ENCODE assay signal across 1 cellular context in the genomic region with DNA sequence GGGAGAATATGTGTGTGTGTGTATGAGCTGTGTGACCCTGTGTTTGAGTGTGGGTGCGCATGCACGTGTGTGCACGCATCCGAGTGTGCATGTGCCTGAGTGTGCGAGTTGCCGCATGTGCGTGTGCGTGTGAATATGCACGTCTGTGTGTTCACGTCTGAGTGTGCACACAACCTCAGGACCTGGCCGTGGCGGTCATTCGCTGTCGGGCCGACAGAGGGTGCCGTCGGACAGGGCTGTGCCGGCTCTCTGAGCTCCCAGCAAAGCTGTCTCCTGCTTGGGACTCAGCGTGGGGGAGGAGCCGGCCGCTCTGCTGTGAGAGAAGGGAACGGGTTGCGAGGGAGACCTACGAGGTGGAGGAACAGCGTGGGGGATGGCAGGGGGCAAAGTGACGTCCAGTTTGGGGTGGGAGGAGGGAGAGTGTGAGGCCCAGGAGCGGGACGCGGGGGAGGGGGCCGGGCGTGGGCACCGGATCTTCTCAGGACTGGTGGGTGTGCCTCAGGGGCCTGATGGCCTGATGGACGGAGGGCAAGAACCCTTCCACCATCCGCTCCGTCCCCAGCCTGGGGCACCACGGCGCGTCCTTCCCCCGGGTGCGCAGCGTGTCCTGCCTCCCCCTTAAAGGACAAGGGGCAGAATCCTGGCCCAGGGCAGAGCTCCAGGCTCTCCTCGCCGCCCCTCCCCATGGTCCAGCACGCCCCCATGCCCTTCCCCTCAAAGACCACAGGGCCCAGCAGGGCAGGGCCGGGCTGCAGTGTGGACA.
TF ChIP-seq lines count a peak whose summit lies in the region.

No MANE protein-coding gene starts in this region.

TF ChIP-seq in HepG2, 621 proteins besides CTCF, POLR2A, EP300 and RAD21 (continues in another document):
- TF ChIP-seq, protein P1, sequence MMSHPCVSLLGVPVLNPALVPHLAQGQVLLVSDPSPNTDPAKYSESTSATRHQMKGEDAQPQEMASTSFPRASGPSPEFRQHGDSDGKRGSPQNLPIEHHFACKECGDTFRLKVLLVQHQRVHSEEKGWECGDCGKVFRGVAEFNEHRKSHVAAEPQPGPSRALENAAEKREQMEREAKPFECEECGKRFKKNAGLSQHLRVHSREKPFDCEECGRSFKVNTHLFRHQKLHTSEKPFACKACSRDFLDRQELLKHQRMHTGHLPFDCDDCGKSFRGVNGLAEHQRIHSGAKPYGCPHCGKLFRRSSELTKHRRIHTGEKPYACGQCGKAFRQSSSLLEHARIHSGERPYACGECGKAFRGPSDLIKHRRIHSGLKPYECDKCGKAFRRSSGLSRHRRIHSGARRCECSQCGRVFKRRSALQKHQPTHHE (CRISPR knock-in tag; IDR thresholded peaks at IDR 0.05; ENCODE audit: borderline replicate concordance) = 0 out of 2 replicates have a peak, but pooled peaks have one; percentile 33
- TF ChIP-seq ZSCAN9 (CRISPR knock-in tag; IDR thresholded peaks at IDR 0.05; ENCODE audit: borderline replicate concordance) (peak; percentile 89), ZFAT (CRISPR knock-in tag; conservative IDR thresholded peaks at IDR 0.05) (no peak), ZBTB7B (CRISPR knock-in tag; IDR thresholded peaks at IDR 0.05) (peak; percentile 72; the same call in 1 of the 2 replicates), ZNF75D (CRISPR knock-in tag; IDR thresholded peaks at IDR 0.05; ENCODE audit: borderline replicate concordance) (no peak), ZNF644 (CRISPR knock-in tag; IDR thresholded peaks at IDR 0.05; ENCODE audit: low read depth) (no peak), TBL1XR1 (IDR thresholded peaks at IDR 0.05; ENCODE audit: borderline replicate concordance, low read length, partially characterized antibody) (peak; percentile 31), ZNF619 (CRISPR knock-in tag; IDR thresholded peaks at IDR 0.05) (peak; percentile 87; the same call in 1 of the 2 replicates), SIN3A (IDR thresholded peaks at IDR 0.05; ENCODE audit: borderline replicate concordance, low read depth, low read length) (no peak), ZNF557 (CRISPR knock-in tag; IDR thresholded peaks at IDR 0.05) (no peak), RXRB (CRISPR knock-in tag; IDR thresholded peaks at IDR 0.05; ENCODE audit: borderline replicate concordance) (peak; percentile 51; the same call in 1 of the 2 replicates), MIER3 (CRISPR knock-in tag; IDR thresholded peaks at IDR 0.05; ENCODE audit: borderline replicate concordance) (peak; percentile 92), CEBPG (CRISPR knock-in tag; IDR thresholded peaks at IDR 0.05) (0 out of 2 replicates have a peak, but pooled peaks have one; percentile 15), TEAD3 (CRISPR knock-in tag; optimal IDR thresholded peaks at IDR 0.05; ENCODE audit: borderline replicate concordance) (peak; percentile 79), BORCS8-MEF2B (CRISPR knock-in tag; IDR thresholded peaks at IDR 0.05) (peak; percentile 81), NFATC3 (CRISPR knock-in tag; IDR thresholded peaks at IDR 0.05) (no peak), ZBTB20 (CRISPR knock-in tag; IDR thresholded peaks at IDR 0.05; ENCODE audit: borderline replicate concordance, low read depth) (0 out of 2 replicates have a peak, but pooled peaks have one; percentile 24), ZNF124 (CRISPR knock-in tag; IDR thresholded peaks at IDR 0.05) (0 out of 2 replicates have a peak, but pooled peaks have one; percentile 65), ZNF589 (CRISPR knock-in tag; conservative IDR thresholded peaks at IDR 0.05) (no peak), ZNF317 (CRISPR knock-in tag; IDR thresholded peaks at IDR 0.05) (no peak), ZNF672 (CRISPR knock-in tag; IDR thresholded peaks at IDR 0.05) (no peak), ZNF720 (CRISPR knock-in tag; IDR thresholded peaks at IDR 0.05) (no peak), TP53 (CRISPR knock-in tag; conservative IDR thresholded peaks at IDR 0.05) (no peak), ZNF292 (CRISPR knock-in tag; IDR thresholded peaks at IDR 0.05; ENCODE audit: borderline replicate concordance, low read depth) (peak; percentile 55; the same call in 1 of the 2 replicates), TRIM24 (CRISPR knock-in tag; IDR thresholded peaks at IDR 0.05) (peak; percentile 7; the same call in 1 of the 2 replicates), ZFX (CRISPR knock-in tag; IDR thresholded peaks at IDR 0.05; ENCODE audit: low read depth) (peak; percentile 63)
- TF ChIP-seq, protein P2, sequence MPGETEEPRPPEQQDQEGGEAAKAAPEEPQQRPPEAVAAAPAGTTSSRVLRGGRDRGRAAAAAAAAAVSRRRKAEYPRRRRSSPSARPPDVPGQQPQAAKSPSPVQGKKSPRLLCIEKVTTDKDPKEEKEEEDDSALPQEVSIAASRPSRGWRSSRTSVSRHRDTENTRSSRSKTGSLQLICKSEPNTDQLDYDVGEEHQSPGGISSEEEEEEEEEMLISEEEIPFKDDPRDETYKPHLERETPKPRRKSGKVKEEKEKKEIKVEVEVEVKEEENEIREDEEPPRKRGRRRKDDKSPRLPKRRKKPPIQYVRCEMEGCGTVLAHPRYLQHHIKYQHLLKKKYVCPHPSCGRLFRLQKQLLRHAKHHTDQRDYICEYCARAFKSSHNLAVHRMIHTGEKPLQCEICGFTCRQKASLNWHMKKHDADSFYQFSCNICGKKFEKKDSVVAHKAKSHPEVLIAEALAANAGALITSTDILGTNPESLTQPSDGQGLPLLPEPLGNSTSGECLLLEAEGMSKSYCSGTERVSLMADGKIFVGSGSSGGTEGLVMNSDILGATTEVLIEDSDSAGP (CRISPR knock-in tag; IDR thresholded peaks at IDR 0.05; ENCODE audit: borderline replicate concordance) = peak; percentile 90; the same call in 1 of the 2 replicates
- TF ChIP-seq, protein P3, sequence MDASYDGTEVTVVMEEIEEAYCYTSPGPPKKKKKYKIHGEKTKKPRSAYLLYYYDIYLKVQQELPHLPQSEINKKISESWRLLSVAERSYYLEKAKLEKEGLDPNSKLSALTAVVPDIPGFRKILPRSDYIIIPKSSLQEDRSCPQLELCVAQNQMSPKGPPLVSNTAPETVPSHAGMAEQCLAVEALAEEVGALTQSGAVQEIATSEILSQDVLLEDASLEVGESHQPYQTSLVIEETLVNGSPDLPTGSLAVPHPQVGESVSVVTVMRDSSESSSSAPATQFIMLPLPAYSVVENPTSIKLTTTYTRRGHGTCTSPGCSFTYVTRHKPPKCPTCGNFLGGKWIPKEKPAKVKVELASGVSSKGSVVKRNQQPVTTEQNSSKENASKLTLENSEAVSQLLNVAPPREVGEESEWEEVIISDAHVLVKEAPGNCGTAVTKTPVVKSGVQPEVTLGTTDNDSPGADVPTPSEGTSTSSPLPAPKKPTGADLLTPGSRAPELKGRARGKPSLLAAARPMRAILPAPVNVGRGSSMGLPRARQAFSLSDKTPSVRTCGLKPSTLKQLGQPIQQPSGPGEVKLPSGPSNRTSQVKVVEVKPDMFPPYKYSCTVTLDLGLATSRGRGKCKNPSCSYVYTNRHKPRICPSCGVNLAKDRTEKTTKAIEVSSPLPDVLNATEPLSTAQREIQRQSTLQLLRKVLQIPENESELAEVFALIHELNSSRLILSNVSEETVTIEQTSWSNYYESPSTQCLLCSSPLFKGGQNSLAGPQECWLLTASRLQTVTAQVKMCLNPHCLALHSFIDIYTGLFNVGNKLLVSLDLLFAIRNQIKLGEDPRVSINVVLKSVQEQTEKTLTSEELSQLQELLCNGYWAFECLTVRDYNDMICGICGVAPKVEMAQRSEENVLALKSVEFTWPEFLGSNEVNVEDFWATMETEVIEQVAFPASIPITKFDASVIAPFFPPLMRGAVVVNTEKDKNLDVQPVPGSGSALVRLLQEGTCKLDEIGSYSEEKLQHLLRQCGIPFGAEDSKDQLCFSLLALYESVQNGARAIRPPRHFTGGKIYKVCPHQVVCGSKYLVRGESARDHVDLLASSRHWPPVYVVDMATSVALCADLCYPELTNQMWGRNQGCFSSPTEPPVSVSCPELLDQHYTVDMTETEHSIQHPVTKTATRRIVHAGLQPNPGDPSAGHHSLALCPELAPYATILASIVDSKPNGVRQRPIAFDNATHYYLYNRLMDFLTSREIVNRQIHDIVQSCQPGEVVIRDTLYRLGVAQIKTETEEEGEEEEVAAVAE (CRISPR knock-in tag; IDR thresholded peaks at IDR 0.05; ENCODE audit: borderline replicate concordance) = peak; percentile 58; the same call in 1 of the 2 replicates
- TF ChIP-seq, protein P4, sequence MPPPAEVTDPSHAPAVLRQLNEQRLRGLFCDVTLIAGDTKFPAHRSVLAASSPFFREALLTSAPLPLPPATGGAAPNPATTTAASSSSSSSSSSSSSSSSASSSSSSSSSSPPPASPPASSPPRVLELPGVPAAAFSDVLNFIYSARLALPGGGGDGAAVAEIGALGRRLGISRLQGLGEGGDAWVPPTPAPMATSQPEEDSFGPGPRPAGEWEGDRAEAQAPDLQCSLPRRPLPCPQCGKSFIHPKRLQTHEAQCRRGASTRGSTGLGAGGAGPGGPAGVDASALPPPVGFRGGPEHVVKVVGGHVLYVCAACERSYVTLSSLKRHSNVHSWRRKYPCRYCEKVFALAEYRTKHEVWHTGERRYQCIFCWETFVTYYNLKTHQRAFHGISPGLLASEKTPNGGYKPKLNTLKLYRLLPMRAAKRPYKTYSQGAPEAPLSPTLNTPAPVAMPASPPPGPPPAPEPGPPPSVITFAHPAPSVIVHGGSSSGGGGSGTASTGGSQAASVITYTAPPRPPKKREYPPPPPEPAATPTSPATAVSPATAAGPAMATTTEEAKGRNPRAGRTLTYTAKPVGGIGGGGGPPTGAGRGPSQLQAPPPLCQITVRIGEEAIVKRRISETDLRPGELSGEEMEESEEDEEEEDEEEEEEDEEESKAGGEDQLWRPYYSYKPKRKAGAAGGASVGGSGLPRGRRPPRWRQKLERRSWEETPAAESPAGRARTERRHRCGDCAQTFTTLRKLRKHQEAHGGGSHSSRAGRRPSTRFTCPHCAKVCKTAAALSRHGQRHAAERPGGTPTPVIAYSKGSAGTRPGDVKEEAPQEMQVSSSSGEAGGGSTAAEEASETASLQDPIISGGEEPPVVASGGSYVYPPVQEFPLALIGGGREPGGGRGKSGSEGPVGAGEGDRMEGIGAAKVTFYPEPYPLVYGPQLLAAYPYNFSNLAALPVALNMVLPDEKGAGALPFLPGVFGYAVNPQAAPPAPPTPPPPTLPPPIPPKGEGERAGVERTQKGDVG (CRISPR knock-in tag; IDR thresholded peaks at IDR 0.05; ENCODE audit: borderline replicate concordance) = peak; percentile 25; the same call in 1 of the 2 replicates
- TF ChIP-seq, protein P5, sequence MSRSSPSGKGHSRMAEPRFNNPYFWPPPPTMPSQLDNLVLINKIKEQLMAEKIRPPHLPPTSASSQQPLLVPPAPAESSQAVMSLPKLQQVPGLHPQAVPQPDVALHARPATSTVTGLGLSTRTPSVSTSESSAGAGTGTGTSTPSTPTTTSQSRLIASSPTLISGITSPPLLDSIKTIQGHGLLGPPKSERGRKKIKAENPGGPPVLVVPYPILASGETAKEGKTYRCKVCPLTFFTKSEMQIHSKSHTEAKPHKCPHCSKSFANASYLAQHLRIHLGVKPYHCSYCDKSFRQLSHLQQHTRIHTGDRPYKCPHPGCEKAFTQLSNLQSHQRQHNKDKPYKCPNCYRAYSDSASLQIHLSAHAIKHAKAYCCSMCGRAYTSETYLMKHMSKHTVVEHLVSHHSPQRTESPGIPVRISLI (CRISPR knock-in tag; IDR thresholded peaks at IDR 0.05; ENCODE audit: borderline replicate concordance) = no peak
- TF ChIP-seq, protein P6, sequence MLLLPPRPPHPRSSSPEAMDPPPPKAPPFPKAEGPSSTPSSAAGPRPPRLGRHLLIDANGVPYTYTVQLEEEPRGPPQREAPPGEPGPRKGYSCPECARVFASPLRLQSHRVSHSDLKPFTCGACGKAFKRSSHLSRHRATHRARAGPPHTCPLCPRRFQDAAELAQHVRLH (CRISPR knock-in tag; IDR thresholded peaks at IDR 0.05; ENCODE audit: borderline replicate concordance, low read depth) = peak; percentile 65; the same call in 1 of the 2 replicates
- TF ChIP-seq, protein P7, sequence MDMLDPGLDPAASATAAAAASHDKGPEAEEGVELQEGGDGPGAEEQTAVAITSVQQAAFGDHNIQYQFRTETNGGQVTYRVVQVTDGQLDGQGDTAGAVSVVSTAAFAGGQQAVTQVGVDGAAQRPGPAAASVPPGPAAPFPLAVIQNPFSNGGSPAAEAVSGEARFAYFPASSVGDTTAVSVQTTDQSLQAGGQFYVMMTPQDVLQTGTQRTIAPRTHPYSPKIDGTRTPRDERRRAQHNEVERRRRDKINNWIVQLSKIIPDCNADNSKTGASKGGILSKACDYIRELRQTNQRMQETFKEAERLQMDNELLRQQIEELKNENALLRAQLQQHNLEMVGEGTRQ (IDR thresholded peaks at IDR 0.05; ENCODE audit: low read depth, low read length) = no peak
- TF ChIP-seq, protein P7 (CRISPR knock-in tag; IDR thresholded peaks at IDR 0.05; ENCODE audit: borderline replicate concordance) = no peak
- TF ChIP-seq, protein P8, sequence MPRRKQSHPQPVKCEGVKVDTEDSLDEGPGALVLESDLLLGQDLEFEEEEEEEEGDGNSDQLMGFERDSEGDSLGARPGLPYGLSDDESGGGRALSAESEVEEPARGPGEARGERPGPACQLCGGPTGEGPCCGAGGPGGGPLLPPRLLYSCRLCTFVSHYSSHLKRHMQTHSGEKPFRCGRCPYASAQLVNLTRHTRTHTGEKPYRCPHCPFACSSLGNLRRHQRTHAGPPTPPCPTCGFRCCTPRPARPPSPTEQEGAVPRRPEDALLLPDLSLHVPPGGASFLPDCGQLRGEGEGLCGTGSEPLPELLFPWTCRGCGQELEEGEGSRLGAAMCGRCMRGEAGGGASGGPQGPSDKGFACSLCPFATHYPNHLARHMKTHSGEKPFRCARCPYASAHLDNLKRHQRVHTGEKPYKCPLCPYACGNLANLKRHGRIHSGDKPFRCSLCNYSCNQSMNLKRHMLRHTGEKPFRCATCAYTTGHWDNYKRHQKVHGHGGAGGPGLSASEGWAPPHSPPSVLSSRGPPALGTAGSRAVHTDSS (CRISPR knock-in tag; conservative IDR thresholded peaks at IDR 0.05) = no peak
- TF ChIP-seq, protein P9, sequence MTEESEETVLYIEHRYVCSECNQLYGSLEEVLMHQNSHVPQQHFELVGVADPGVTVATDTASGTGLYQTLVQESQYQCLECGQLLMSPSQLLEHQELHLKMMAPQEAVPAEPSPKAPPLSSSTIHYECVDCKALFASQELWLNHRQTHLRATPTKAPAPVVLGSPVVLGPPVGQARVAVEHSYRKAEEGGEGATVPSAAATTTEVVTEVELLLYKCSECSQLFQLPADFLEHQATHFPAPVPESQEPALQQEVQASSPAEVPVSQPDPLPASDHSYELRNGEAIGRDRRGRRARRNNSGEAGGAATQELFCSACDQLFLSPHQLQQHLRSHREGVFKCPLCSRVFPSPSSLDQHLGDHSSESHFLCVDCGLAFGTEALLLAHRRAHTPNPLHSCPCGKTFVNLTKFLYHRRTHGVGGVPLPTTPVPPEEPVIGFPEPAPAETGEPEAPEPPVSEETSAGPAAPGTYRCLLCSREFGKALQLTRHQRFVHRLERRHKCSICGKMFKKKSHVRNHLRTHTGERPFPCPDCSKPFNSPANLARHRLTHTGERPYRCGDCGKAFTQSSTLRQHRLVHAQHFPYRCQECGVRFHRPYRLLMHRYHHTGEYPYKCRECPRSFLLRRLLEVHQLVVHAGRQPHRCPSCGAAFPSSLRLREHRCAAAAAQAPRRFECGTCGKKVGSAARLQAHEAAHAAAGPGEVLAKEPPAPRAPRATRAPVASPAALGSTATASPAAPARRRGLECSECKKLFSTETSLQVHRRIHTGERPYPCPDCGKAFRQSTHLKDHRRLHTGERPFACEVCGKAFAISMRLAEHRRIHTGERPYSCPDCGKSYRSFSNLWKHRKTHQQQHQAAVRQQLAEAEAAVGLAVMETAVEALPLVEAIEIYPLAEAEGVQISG (CRISPR knock-in tag; IDR thresholded peaks at IDR 0.05) = peak; percentile 84
